8 cellular contexts compared by ENCODE assay signal in the genomic region with DNA sequence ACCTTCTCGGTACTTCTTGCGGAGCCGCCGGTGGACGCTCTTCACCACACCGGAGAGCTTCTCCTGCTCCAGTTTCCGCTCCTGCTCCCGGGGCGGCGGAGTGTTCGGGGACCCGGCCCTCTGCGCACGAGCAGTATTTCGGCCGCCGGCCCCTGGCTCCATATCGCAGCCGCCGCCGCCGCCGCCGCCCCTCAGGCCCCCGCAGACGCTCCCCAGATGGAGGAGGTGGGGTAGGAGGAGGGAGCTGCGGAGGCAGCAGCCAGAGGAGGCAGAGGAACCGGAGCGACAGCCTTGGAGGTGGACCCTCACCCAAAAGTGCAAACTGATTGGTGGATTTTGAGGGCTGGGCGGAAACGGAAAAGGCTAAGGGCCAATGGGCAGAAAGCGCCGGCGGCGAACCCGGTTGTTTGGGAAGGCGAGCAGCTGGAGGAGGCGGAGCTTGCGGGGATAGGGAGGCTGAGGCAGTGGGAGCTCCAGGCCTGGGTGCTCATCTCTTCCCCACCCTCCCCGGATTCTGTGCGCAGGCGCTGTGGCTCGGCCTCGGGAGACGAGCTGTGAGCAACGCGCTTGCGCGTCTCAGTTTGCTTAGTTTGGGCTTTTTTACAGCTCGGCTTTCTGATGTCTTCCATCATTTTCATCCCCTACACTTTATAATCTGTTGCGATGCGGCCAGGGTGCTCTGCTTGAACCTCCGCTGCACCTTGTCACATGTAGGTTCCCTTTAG.
DNase-seq lines count a peak whose midpoint lies in the region; ATAC-seq and TF ChIP-seq lines count a peak whose summit lies in the region.

No MANE protein-coding gene starts in this region.

- H3K36me3 Mint-ChIP-seq in HFFc6 (ENCODE audit: low read depth): no peaks in the 10 kb centered on the region
- H3K36me3 Mint-ChIP-seq in activated naive CD4-positive, alpha-beta T cell treated with anti-CD3 and anti-CD28 coated beads, Interleukin-2, amount 10 ng/mL, durations not matched to agents 7 days and 5 days: peaks cover 13% of the 10 kb centered on the region

- H3K36me3 ChIP-seq in gastroesophageal sphincter: no peaks in the 10 kb centered on the region
- H3K36me3 ChIP-seq in neuronal stem cell (replicated peaks in 1 of 2; ENCODE audit: control insufficient read depth in 2 of 2, insufficient read depth in 2 of 2, low read length in 2 of 2): peaks cover 2 to 13% of the 10 kb centered on the region in 2 donors
- H3K36me3 ChIP-seq in subcutaneous abdominal adipose tissue (ENCODE audit: control insufficient read depth in 5 of 5, insufficient read depth in 5 of 5, low read length in 5 of 5): no peaks in the 10 kb centered on the region

- H3K4me1 Mint-ChIP-seq in HFFc6 (ENCODE audit: low read depth): peaks cover 43% of the 10 kb centered on the region
- H3K4me1 Mint-ChIP-seq in activated naive CD4-positive, alpha-beta T cell treated with anti-CD3 and anti-CD28 coated beads, Interleukin-2, amount 10 ng/mL, durations not matched to agents 7 days and 5 days: peaks cover 40% of the 10 kb centered on the region

- peak; percentile 46 to 58 for TF ChIP-seq POLR2A in gastroesophageal sphincter (IDR thresholded peaks at IDR 0.05)

- H3K27me3 Mint-ChIP-seq in HFFc6 (ENCODE audit: insufficient read depth): no peaks in the 10 kb centered on the region; the same call in 1 of the 2 replicates
- peaks cover 3% of the 10 kb centered on the region for H3K27me3 Mint-ChIP-seq in activated naive CD4-positive, alpha-beta T cell treated with anti-CD3 and anti-CD28 coated beads, Interleukin-2, amount 10 ng/mL, durations not matched to agents 7 days and 5 days

- H4K8ac ChIP-seq in neuronal stem cell (ENCODE audit: low read depth, low read length): no peak overlapping the region

- H3K4me3 ChIP-seq in gastroesophageal sphincter (peak overlapping the region; percentile 62 to 71), neuronal stem cell (ENCODE audit: low read length in 2 of 2) (peak overlapping the region; percentile 71 to 92), subcutaneous abdominal adipose tissue (ENCODE audit: low read depth in 1 of 5, low read length in 5 of 5) (peak overlapping the region; percentile 69 to 98 (median 94))

- no peaks in the 10 kb centered on the region for H3K9me3 ChIP-seq in gastroesophageal sphincter
- H3K9me3 ChIP-seq in neuronal stem cell (replicated peaks in 1 of 2; ENCODE audit: control insufficient read depth in 2 of 2, insufficient read depth in 1 of 2, low read depth in 1 of 2, low read length in 2 of 2): no peaks in the 10 kb centered on the region
- H3K9me3 ChIP-seq in subcutaneous abdominal adipose tissue (ENCODE audit: control insufficient read depth in 5 of 5, low read length in 5 of 5): no peaks in the 10 kb centered on the region

- H3K4me2 ChIP-seq in neuronal stem cell (ENCODE audit: insufficient read depth, low read length, poor library complexity, severe bottlenecking): peak overlapping the region; percentile 66

- H2BK5ac ChIP-seq in neuronal stem cell (ENCODE audit: low read length): no peak overlapping the region

- H3K18ac ChIP-seq in neuronal stem cell (ENCODE audit: low read length): peak overlapping the region; percentile 96

- H3K9ac ChIP-seq in neuronal stem cell (ENCODE audit: low read depth, low read length, poor library complexity): peak overlapping the region; percentile 96
- peak overlapping the region; percentile 64 to 91 (median 86) for H3K9ac ChIP-seq in subcutaneous abdominal adipose tissue (ENCODE audit: low read length in 5 of 5)

- peaks cover 0 to 38% (median 7%) of the 10 kb centered on the region in 3 donors for H3K4me1 ChIP-seq in gastroesophageal sphincter
- H3K4me1 ChIP-seq in neuronal stem cell (ENCODE audit: control insufficient read depth in 2 of 2, insufficient read depth in 1 of 2, low read depth in 1 of 2, low read length in 2 of 2): peaks cover 2 to 8% of the 10 kb centered on the region in 2 donors
- H3K4me1 ChIP-seq in subcutaneous abdominal adipose tissue (ENCODE audit: control insufficient read depth in 5 of 5, insufficient read depth in 5 of 5, low read length in 5 of 5): peaks cover 0 to 27% (median 21%) of the 10 kb centered on the region in 5 donors

- in situ Hi-C loops in SK-MEL-5 (cut with HindIII; ENCODE audit: low pct_unique_long_range_greater_than_20kb, low sequenced_read_pairs): no loop called here

- H3K9me3 Mint-ChIP-seq in HFFc6: no peaks in the 10 kb centered on the region
- no peaks in the 10 kb centered on the region for H3K9me3 Mint-ChIP-seq in activated naive CD4-positive, alpha-beta T cell treated with anti-CD3 and anti-CD28 coated beads, Interleukin-2, amount 10 ng/mL, durations not matched to agents 7 days and 5 days

- H2BK15ac ChIP-seq in neuronal stem cell (ENCODE audit: low read length): no peak overlapping the region

- DNase-seq in GM04504 (ENCODE audit: low read depth) (peak; percentile 99), HFFc6 (peak; percentile 100), NAMALWA (ENCODE audit: low spot score) (peak; percentile 100), SK-MEL-5 (ENCODE audit: low read depth, low spot score) (peak; percentile 100), neuronal stem cell (ENCODE audit: low spot score) (peak; percentile 99)
- DNase-seq in activated naive CD4-positive, alpha-beta T cell treated with anti-CD3 and anti-CD28 coated beads, Interleukin-2, amount 10 ng/mL, durations not matched to agents 7 days and 5 days: peak; percentile 100

- peak; percentile 100 for ATAC-seq in gastroesophageal sphincter

- CTCF ChIA-PET in activated naive CD4-positive, alpha-beta T cell treated with anti-CD3 and anti-CD28 coated beads, Interleukin-2, amount 10 ng/mL, durations not matched to agents 7 days and 5 days (lab: Charles Lee): no interaction called here

- peak overlapping the region; percentile 88 for H3K4me3 Mint-ChIP-seq in HFFc6
- H3K4me3 Mint-ChIP-seq in activated naive CD4-positive, alpha-beta T cell treated with anti-CD3 and anti-CD28 coated beads, Interleukin-2, amount 10 ng/mL, durations not matched to agents 7 days and 5 days: peak overlapping the region; percentile 80

- H3K4ac ChIP-seq in neuronal stem cell (ENCODE audit: low read length): no peak overlapping the region

- peak overlapping the region; percentile 95 for H3K27ac Mint-ChIP-seq in HFFc6
- peak overlapping the region; percentile 94 for H3K27ac Mint-ChIP-seq in activated naive CD4-positive, alpha-beta T cell treated with anti-CD3 and anti-CD28 coated beads, Interleukin-2, amount 10 ng/mL, durations not matched to agents 7 days and 5 days

- H3K79me1 ChIP-seq in neuronal stem cell (ENCODE audit: low read depth, low read length): peaks cover 3% of the 10 kb centered on the region

- H3K27me3 ChIP-seq in gastroesophageal sphincter (no peaks in the 10 kb centered on the region), neuronal stem cell (ENCODE audit: control insufficient read depth in 3 of 3, insufficient read depth in 3 of 3, low read depth in 1 of 3, low read length in 3 of 3) (no peaks in the 10 kb centered on the region), subcutaneous abdominal adipose tissue (ENCODE audit: control insufficient read depth in 5 of 5, insufficient read depth in 4 of 5, low read length in 5 of 5) (no peaks in the 10 kb centered on the region)

- H2BK12ac ChIP-seq in neuronal stem cell (ENCODE audit: low read length): no peak overlapping the region

- H2AK5ac ChIP-seq in neuronal stem cell (ENCODE audit: low read depth, low read length): no peak overlapping the region

- no peak overlapping the region for H3K14ac ChIP-seq in neuronal stem cell (ENCODE audit: low read length)

- TF ChIP-seq CTCF in HFFc6 (IDR thresholded peaks at IDR 0.05) (no peak; the same call in 1 of the 2 replicates), gastroesophageal sphincter (IDR thresholded peaks at IDR 0.05) (no peak)

- peak overlapping the region; percentile 89 for H3K23ac ChIP-seq in neuronal stem cell (ENCODE audit: low read depth, low read length, poor library complexity)

- 0% methylated on average over 13 to 27 of the region's 53 CpGs for WGBS in gastroesophageal sphincter (ENCODE audit: low coverage in 1 of 2), 2 donors
- WGBS in neuronal stem cell (ENCODE audit: extremely low coverage in 2 of 2, insufficient read length in 2 of 2, insufficient replicate concordance in 1 of 2), 2 donors: no CpG with 5 or more reads among the region's 53 CpGs

- peak overlapping the region; percentile 95 for H2AFZ ChIP-seq in neuronal stem cell (ENCODE audit: low read length)

- no peak overlapping the region for H2BK120ac ChIP-seq in neuronal stem cell (ENCODE audit: low read depth, low read length)

- peak overlapping the region; percentile 79 to 88 (median 82) for H3K27ac ChIP-seq in gastroesophageal sphincter
- peak overlapping the region; percentile 82 for H3K27ac ChIP-seq in neuronal stem cell (replicated peaks; ENCODE audit: low read length)
- peak overlapping the region; percentile 58 for H3K27ac ChIP-seq in subcutaneous abdominal adipose tissue (ENCODE audit: low read depth, low read length)

- no peak for TF ChIP-seq EP300 in gastroesophageal sphincter (IDR thresholded peaks at IDR 0.05)

- no peak overlapping the region for H4K91ac ChIP-seq in neuronal stem cell (ENCODE audit: low read depth, low read length, poor library complexity)

Comparison
In these comparisons a context has a peak if more than half of its experiments do, and no peak if none do; other contexts are left out.
1. Peak in every context shown above with its lines: DNase-seq, ATAC-seq, H3K4me3 ChIP-seq and H3K27ac ChIP-seq.